Comparison of ENCODE assay signal across 12 cellular contexts in the genomic region with DNA sequence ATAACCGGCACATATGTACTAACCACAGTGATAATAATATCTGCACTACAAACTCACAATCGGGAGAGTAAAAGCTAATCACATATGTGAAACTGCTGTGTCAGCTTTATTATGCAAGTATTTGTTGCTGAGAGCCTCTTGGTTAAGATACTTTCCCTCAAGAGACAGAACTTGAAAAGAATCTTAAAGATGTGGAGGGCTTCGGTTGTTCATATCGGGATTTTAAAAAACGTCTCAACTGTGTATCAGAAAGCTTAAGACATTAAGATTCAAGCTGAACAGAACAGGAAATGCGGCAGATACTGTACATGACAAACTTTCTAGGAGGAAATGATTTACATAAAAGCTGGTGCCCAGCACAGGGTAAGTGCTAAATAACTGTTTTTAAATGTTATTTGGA. TPM values are rescaled to one million over a fixed set of nuclear protein-coding genes. Genes with fewer than 3 reads are reported as not detected.
DNase-seq lines count a peak whose midpoint lies in the region; ATAC-seq, FAIRE-seq and TF ChIP-seq lines count a peak whose summit lies in the region.
"Had no signal": no experiment of that assay in that cellular context is flagged by ENCODE, and none has a peak within 500 bp of the region (broad histone marks: within the 10 kb centered on the region; RNA-seq: fewer than 3 reads in every experiment).

No MANE protein-coding gene starts in this region.

- no peaks in the 10 kb centered on the region for H3K9me1 ChIP-seq in keratinocyte (ENCODE audit: control insufficient read depth, extremely low read depth, insufficient read depth, low read length)

- TF ChIP-seq RAD21 in HepG2 (CRISPR knock-in tag; IDR thresholded peaks at IDR 0.05), result no peak

- H3K4me1 ChIP-seq in HepG2 (ENCODE audit: insufficient read depth, low read length), result peaks cover 23% of the 10 kb centered on the region
- H3K4me1 ChIP-seq in right lobe of liver, result peaks cover 0 to 15% (median 0%) of the 10 kb centered on the region in 4 donors
- H3K4me1 ChIP-seq in keratinocyte (ENCODE audit: control insufficient read depth, extremely low read depth, insufficient read depth, low read length), result peaks cover 14% of the 10 kb centered on the region

- no TSS peak for BruUV-seq in HepG2 (replicated peaks; lab: Mats Ljungman, UMichigan)

- H3K36me3 Mint-ChIP-seq in T-helper 17 cell (ENCODE audit: low read depth), result no peaks in the 10 kb centered on the region

- in situ Hi-C loops in HepG2 (cut with HindIII; ENCODE audit: extremely low pct_ligation_motif_present, low pct_unique_long_range_greater_than_20kb), result no loop called here

- no peak for TF ChIP-seq CTCF in HepG2 (CRISPR knock-in tag; IDR thresholded peaks at IDR 0.05)
- no peak for TF ChIP-seq CTCF in right lobe of liver (IDR thresholded peaks at IDR 0.05)
- no peak for TF ChIP-seq CTCF in keratinocyte (optimal IDR thresholded peaks at IDR 0.05 in 1 of 3, IDR thresholded peaks at IDR 0.05 in 1 of 3, conservative IDR thresholded peaks at IDR 0.05 in 1 of 3; ENCODE audit: extremely low read depth in 1 of 3, insufficient read depth in 2 of 3, low read length in 3 of 3)

- no peak overlapping the region for H3K9ac ChIP-seq in HepG2 (ENCODE audit: insufficient read depth, low read depth, low read length)
- no peak overlapping the region for H3K9ac ChIP-seq in keratinocyte (ENCODE audit: control insufficient read depth, extremely low read depth, insufficient read depth, low read length)

- peaks cover 19% of the 10 kb centered on the region for H3K4me1 Mint-ChIP-seq in T-helper 17 cell

- intact Hi-C loops in HepG2 (cut with micrococcal nuclease; ENCODE audit: unreplicated experiment) (loop anchor here (5.0 kb wide), 1 partner anchor 175 kb away; no protein-coding TSS in a partner anchor), right lobe of liver (cut with DNase I) (no loop called here)

- dilution Hi-C loops in keratinocyte (cut with MboI; ENCODE audit: extremely low pct_ligation_motif_present, low sequenced_read_pairs), result no loop called here

- peak overlapping the region; percentile 92 for H3K27ac Mint-ChIP-seq in T-helper 17 cell

- peak overlapping the region; percentile 89 for H3K4me3 Mint-ChIP-seq in T-helper 17 cell

- H3K79me2 ChIP-seq in HepG2 (ENCODE audit: insufficient read depth, low read length) (no peaks in the 10 kb centered on the region), keratinocyte (ENCODE audit: control insufficient read depth, insufficient read depth, low read length) (no peaks in the 10 kb centered on the region)

- H3K9me3 ChIP-seq in HepG2 (ENCODE audit: low read length) (no peaks in the 10 kb centered on the region), right lobe of liver (no peaks in the 10 kb centered on the region), T-helper 17 cell (ENCODE audit: control insufficient read depth, low read length, poor library complexity, severe bottlenecking) (no peaks in the 10 kb centered on the region), keratinocyte (ENCODE audit: control insufficient read depth, low read depth, low read length) (no peaks in the 10 kb centered on the region)

- no peaks in the 10 kb centered on the region for H3K27me3 Mint-ChIP-seq in T-helper 17 cell

- H3K4me2 ChIP-seq in HepG2 (ENCODE audit: low read depth, low read length) (no peak overlapping the region), keratinocyte (ENCODE audit: control insufficient read depth, extremely low read depth, insufficient read depth, low read depth, low read length) (peak overlapping the region; percentile 55)

- H2AFZ ChIP-seq in HepG2 (ENCODE audit: low read length) (no peak overlapping the region), keratinocyte (ENCODE audit: control insufficient read depth, low read length) (peak overlapping the region; percentile 25)

- H3K4me3 ChIP-seq in HepG2 (replicated peaks in 1 of 3; ENCODE audit: insufficient read depth in 1 of 3, low read depth in 2 of 3, low read length in 3 of 3) (no peak overlapping the region), right lobe of liver (no peak overlapping the region), keratinocyte (ENCODE audit: control insufficient read depth in 2 of 3, extremely low read depth in 1 of 3, insufficient read depth in 2 of 3, low read depth in 1 of 3, low read length in 3 of 3) (no peak overlapping the region)

- CTCF ChIA-PET in HepG2 (lab: Yijun Ruan, JAX; ENCODE audit: low intra/inter-chr PET ratio, low total read pairs), result no interaction called here

- no peak for TF ChIP-seq POLR2A in HepG2 (IDR thresholded peaks at IDR 0.05; ENCODE audit: insufficient read depth in 1 of 2, low read depth in 2 of 2, low read length in 2 of 2)
- TF ChIP-seq POLR2A in right lobe of liver (IDR thresholded peaks at IDR 0.05), result no peak
- no peak for TF ChIP-seq POLR2A in GM12892 (IDR thresholded peaks at IDR 0.05; ENCODE audit: low read depth, low read length)

- ATAC-seq in HepG2 (no peak), right lobe of liver (no peak), T-helper 17 cell (peak; percentile 50), HG02798 (IDR thresholded peaks at IDR 0.05; ENCODE audit: poor library complexity, unreplicated experiment) (no peak)

- H3K27ac ChIP-seq in HepG2 (ENCODE audit: extremely low read length, insufficient read depth, low read length) (no peak overlapping the region), right lobe of liver (no peak overlapping the region), keratinocyte (ENCODE audit: control insufficient read depth, insufficient read depth, low read length) (no peak overlapping the region)

- POLR2A ChIA-PET in HepG2 (lab: Yijun Ruan, JAX), result interaction anchor here (2.5 to 3.5 kb wide), 3 partner anchors 30 to 49 kb away, joined by 10 to 81 read pairs (median 64); a partner anchor contains a TSS

- no peak for FAIRE-seq in HepG2 (lab: Jason Lieb, UNC)
- no peak for FAIRE-seq in keratinocyte (lab: Jason Lieb, UNC)
- FAIRE-seq in GM12892 (lab: Jason Lieb, UNC), result no peak
- FAIRE-seq: TTC549 had no signal

- no peaks in the 10 kb centered on the region for H4K20me1 ChIP-seq in HepG2 (ENCODE audit: insufficient read depth, low read length)
- H4K20me1 ChIP-seq in keratinocyte (ENCODE audit: control insufficient read depth, extremely low read depth, insufficient read depth, low read length), result no peaks in the 10 kb centered on the region

- DNase-seq in HepG2 (ENCODE audit: low spot score) (no peak), right lobe of liver (no peak), T-helper 17 cell (no peak), keratinocyte (ENCODE audit: low read depth, low spot score) (no peak), GM12892 (ENCODE audit: insufficient read length) (no peak), NCI-H2227 (lab: John Stamatoyannopoulos, UW; ENCODE audit: unreplicated experiment) (no peak), D341Med (ENCODE audit: low spot score) (no peak)
- DNase-seq: activated effector memory CD4-positive, alpha-beta T cell treated with anti-CD3 and anti-CD28 coated beads, Interleukin-2, amount 50 U/mL, for 16 hours; effector CD8-positive, alpha-beta T cell; NCI-H146 had no signal

- H3K36me3 ChIP-seq in HepG2 (replicated peaks in 1 of 2; ENCODE audit: control insufficient read depth in 1 of 2, insufficient read depth in 2 of 2, low read length in 2 of 2) (no peaks in the 10 kb centered on the region), right lobe of liver (no peaks in the 10 kb centered on the region), keratinocyte (ENCODE audit: control insufficient read depth in 2 of 2, extremely low read depth in 1 of 2, insufficient read depth in 2 of 2, low read length in 2 of 2) (no peaks in the 10 kb centered on the region)

- TF ChIP-seq EP300 in HepG2 (IDR thresholded peaks at IDR 0.05; ENCODE audit: low read depth in 2 of 2, low read length in 2 of 2) (no peak), HepG2 (CRISPR knock-in tag; IDR thresholded peaks at IDR 0.05; ENCODE audit: borderline replicate concordance) (no peak)

- H3K27me3 ChIP-seq in HepG2 (ENCODE audit: control insufficient read depth in 1 of 2, insufficient read depth in 2 of 2, low read length in 2 of 2) (no peaks in the 10 kb centered on the region; a peak in 1 of 5 replicates), right lobe of liver (no peaks in the 10 kb centered on the region), keratinocyte (ENCODE audit: control insufficient read depth, extremely low read depth, insufficient read depth, low read length) (no peaks in the 10 kb centered on the region)

- WGBS in HepG2 (ENCODE audit: low lambda C conversion rate), result 85% methylated on average over 6 of the region's 6 CpGs
- 50% methylated on average over 6 of the region's 6 CpGs for WGBS in right lobe of liver (ENCODE audit: insufficient coverage, low coverage, low lambda C conversion rate, missing lambda C conversion rate)

RNA-seq across cellular contexts. Expression of a gene that starts 27.5 kb away (rescaled TPM):
- total RNA-seq in HepG2 (2016; rRNA removed; fragmentation: Illumina TruSeq; extraction: Trizol), result 197 and 202 TPM in 2 replicates
- total RNA-seq in HepG2 (2016; cell fraction: cytosol; rRNA removed; fragmentation: Illumina TruSeq; extraction: Trizol; ENCODE audit: low read depth), result 34.5 and 39.5 TPM in 2 replicates
- 175 and 198 TPM in 2 replicates for total RNA-seq in HepG2 (2016; cell fraction: insoluble cytoplasmic fraction; rRNA removed; fragmentation: Illumina TruSeq; extraction: Trizol)
- total RNA-seq in HepG2 (2016; cell fraction: membrane; rRNA removed; fragmentation: Illumina TruSeq; extraction: Trizol), result 156 and 157 TPM in 2 replicates
- 187 and 216 TPM in 2 replicates for total RNA-seq in HepG2 (2016; cell fraction: nucleus; rRNA removed; fragmentation: Illumina TruSeq; extraction: Trizol)
- polyA plus RNA-seq in HepG2 (2011; rRNA removed), result 346 and 353 TPM in 2 replicates
- 266 and 275 TPM in 2 replicates for polyA plus RNA-seq in HepG2 (2011; cell fraction: cytosol; rRNA removed)
- 442 and 465 TPM in 2 replicates for polyA plus RNA-seq in HepG2 (2011; cell fraction: nucleus; rRNA removed)
- 217 and 233 TPM in 2 replicates for polyA plus RNA-seq in HepG2 (2012)
- 21.4 and 26.2 TPM in 2 replicates for polyA plus RNA-seq in HepG2 (2016; cell fraction: cytosol; fragmentation: Illumina TruSeq; extraction: Trizol; ENCODE audit: low read depth)
- polyA plus RNA-seq in HepG2 (2016; cell fraction: insoluble cytoplasmic fraction; fragmentation: Illumina TruSeq; extraction: Trizol; ENCODE audit: low read depth), result 217 and 237 TPM in 2 replicates
- polyA plus RNA-seq in HepG2 (2016; cell fraction: membrane; fragmentation: Illumina TruSeq; extraction: Trizol; ENCODE audit: low read depth), result 106 and 107 TPM in 2 replicates
- 258 and 265 TPM in 2 replicates for polyA plus RNA-seq in HepG2 (2016; cell fraction: nucleus; fragmentation: Illumina TruSeq; extraction: Trizol; ENCODE audit: insufficient read depth, low read depth)
- 1.0 and 1,188 TPM in 2 replicates for polyA minus RNA-seq in HepG2 (2011; rRNA and poly(A)+ RNA removed; ENCODE audit: low replicate concordance)
- 240 and 275 TPM in 2 replicates for polyA minus RNA-seq in HepG2 (2011; cell fraction: cytosol; rRNA and poly(A)+ RNA removed)
- polyA minus RNA-seq in HepG2 (2011; cell fraction: nucleus; rRNA and poly(A)+ RNA removed), result 508 and 622 TPM in 2 replicates
- total RNA-seq in right lobe of liver, result 10 to 100 TPM; 16.4 to 96.9 (median 42.6) TPM
- total RNA-seq in T-helper 17 cell, result 10 to 100 TPM; 20.2 to 22.5 TPM
- polyA plus RNA-seq in keratinocyte, result 0.09 to 0.85 TPM (median 0.21 TPM) in 3 replicates
- polyA plus RNA-seq in keratinocyte (2011; ENCODE audit: low read depth), result 0.39 TPM
- polyA plus RNA-seq in keratinocyte (2011; cell fraction: cytosol; rRNA removed), result 0.06 and 0.13 TPM in 2 replicates
- polyA plus RNA-seq in keratinocyte (2011; cell fraction: nucleus; rRNA removed), result 0.53 and 1.4 TPM in 2 replicates
- 0.15 and 0.78 TPM in 2 replicates for polyA plus RNA-seq in keratinocyte (2012; ENCODE audit: low replicate concordance)
- polyA minus RNA-seq in keratinocyte, result 0.19 to 2.2 TPM in 2 of 3 replicates, not detected in the other
- not detected for polyA minus RNA-seq in keratinocyte (2011; cell fraction: cytosol; rRNA and poly(A)+ RNA removed)
- polyA minus RNA-seq in keratinocyte (2011; cell fraction: nucleus; rRNA and poly(A)+ RNA removed), result 0.32 and 0.78 TPM in 2 replicates
- polyA plus RNA-seq in GM12892 (2012; ENCODE audit: missing spikeins), result 0.11 TPM
